In genomic region chr20:18904624-18905023, GRCh38 we compare ENCODE assay signal across 13 cellular contexts.
DNase-seq lines count a peak whose midpoint lies in the region; ATAC-seq and TF ChIP-seq lines count a peak whose summit lies in the region.
"Had no signal": no experiment of that assay in that cellular context is flagged by ENCODE, and none has a peak within 500 bp of the region (broad histone marks: within the 10 kb centered on the region; RNA-seq: fewer than 3 reads in every experiment).

No MANE protein-coding gene starts in this region.

- H3K27ac ChIP-seq in liver (ENCODE audit: low read depth in 1 of 2, low read length in 2 of 2) (no peak overlapping the region), brain microvascular endothelial cell (no peak overlapping the region)

- H3K4me3 Mint-ChIP-seq in activated naive CD8-positive, alpha-beta T cell treated with anti-CD3 and anti-CD28 coated beads for 36 hours, result no peak overlapping the region
- H3K4me3 Mint-ChIP-seq: T-helper 2 cell treated with Interferon-gamma antibody and Interleukin-4, amounts not matched to agents 5 μg/mL and 100 μg/mL, for 36 hours had no signal

- in situ Hi-C loops in GM13977 (cut with MboI; ENCODE audit: low pct_unique_long_range_greater_than_20kb, low sequenced_read_pairs, unreplicated experiment), result loop anchor here (25.0 kb wide), 1 partner anchor 267 kb away; no protein-coding TSS in a partner anchor
- in situ Hi-C loops in brain microvascular endothelial cell (cut with HindIII; ENCODE audit: low pct_ligation_motif_present, low sequenced_read_pairs), result no loop called here

- TF ChIP-seq CTCF in GM13977 (IDR thresholded peaks at IDR 0.05; ENCODE audit: extremely low read depth, insufficient read depth, missing control alignments), result peak; percentile 32
- TF ChIP-seq CTCF in liver (IDR thresholded peaks at IDR 0.05; ENCODE audit: low read depth, low read length, missing input control), result peak; percentile 25
- no peak for TF ChIP-seq CTCF in brain microvascular endothelial cell (IDR thresholded peaks at IDR 0.05; ENCODE audit: low read depth, low read length, missing control alignments)

- H3K9ac ChIP-seq in liver (ENCODE audit: low read depth in 1 of 2, low read length in 2 of 2), result no peak overlapping the region

- no peaks in the 10 kb centered on the region for H3K4me1 ChIP-seq in liver (ENCODE audit: control insufficient read depth in 4 of 4, insufficient read depth in 4 of 4, low read length in 3 of 4)

- peak; percentile 20 for DNase-seq in COR-L47 (lab: John Stamatoyannopoulos, UW)
- no peak for DNase-seq in GM13977 (ENCODE audit: low spot score)
- peak; percentile 15 for DNase-seq in SW480 (ENCODE audit: low spot score)
- no peak for DNase-seq in activated naive CD4-positive, alpha-beta T cell treated with anti-CD3 and anti-CD28 coated beads, Interleukin-2, amount 50 U/mL, for 72 hours (ENCODE audit: low spot score in 2 of 2)
- DNase-seq in brain microvascular endothelial cell, result no peak
- no peak for DNase-seq in T-helper 9 cell
- DNase-seq in activated naive CD8-positive, alpha-beta T cell treated with anti-CD3 and anti-CD28 coated beads for 36 hours, result no peak
- DNase-seq: activated gamma-delta T cell; kidney glomerular epithelial cell; NCI-H1436; stimulated activated naive CD4-positive, alpha-beta T cell had no signal

- H3K27ac Mint-ChIP-seq in activated naive CD4-positive, alpha-beta T cell treated with anti-CD3 and anti-CD28 coated beads, Interleukin-2, amount 50 U/mL, for 72 hours, result no peak overlapping the region
- H3K27ac Mint-ChIP-seq in activated naive CD8-positive, alpha-beta T cell treated with anti-CD3 and anti-CD28 coated beads for 36 hours, result no peak overlapping the region
- H3K27ac Mint-ChIP-seq: T-helper 2 cell treated with Interferon-gamma antibody and Interleukin-4, amounts not matched to agents 5 μg/mL and 100 μg/mL, for 36 hours had no signal

- H3K36me3 ChIP-seq in liver (ENCODE audit: control insufficient read depth in 4 of 4, insufficient read depth in 3 of 4, low read depth in 1 of 4, low read length in 3 of 4) (no peaks in the 10 kb centered on the region), brain microvascular endothelial cell (replicated peaks) (no peaks in the 10 kb centered on the region)

- H3K4me3 ChIP-seq in liver (ENCODE audit: low read depth in 1 of 3, low read length in 3 of 3), result no peak overlapping the region
- no peak overlapping the region for H3K4me3 ChIP-seq in brain microvascular endothelial cell (ENCODE audit: low read depth, low read length)

- H3K4me1 Mint-ChIP-seq in activated naive CD8-positive, alpha-beta T cell treated with anti-CD3 and anti-CD28 coated beads for 36 hours, result no peaks in the 10 kb centered on the region

- WGBS in liver, result 45% methylated on average over 5 of the region's 5 CpGs

- no peaks in the 10 kb centered on the region for H3K9me3 Mint-ChIP-seq in activated naive CD4-positive, alpha-beta T cell treated with anti-CD3 and anti-CD28 coated beads, Interleukin-2, amount 50 U/mL, for 72 hours
- H3K9me3 Mint-ChIP-seq in activated naive CD8-positive, alpha-beta T cell treated with anti-CD3 and anti-CD28 coated beads for 36 hours, result no peaks in the 10 kb centered on the region
- H3K9me3 Mint-ChIP-seq: T-helper 2 cell treated with Interferon-gamma antibody and Interleukin-4, amounts not matched to agents 5 μg/mL and 100 μg/mL, for 36 hours had no signal

- no peaks in the 10 kb centered on the region for H3K9me3 ChIP-seq in liver (ENCODE audit: control insufficient read depth in 4 of 4, low read length in 3 of 4)

- ATAC-seq in activated naive CD4-positive, alpha-beta T cell treated with anti-CD3 and anti-CD28 coated beads, Interleukin-2, amount 50 U/mL, for 72 hours, result no peak

- H3K36me3 Mint-ChIP-seq in activated naive CD4-positive, alpha-beta T cell treated with anti-CD3 and anti-CD28 coated beads, Interleukin-2, amount 50 U/mL, for 72 hours, result no peaks in the 10 kb centered on the region
- H3K36me3 Mint-ChIP-seq in activated naive CD8-positive, alpha-beta T cell treated with anti-CD3 and anti-CD28 coated beads for 36 hours, result no peaks in the 10 kb centered on the region

- TF ChIP-seq RAD21 in liver (IDR thresholded peaks at IDR 0.05), result peak; percentile 70

- H3K27me3 Mint-ChIP-seq in activated naive CD8-positive, alpha-beta T cell treated with anti-CD3 and anti-CD28 coated beads for 36 hours, result peaks cover 9% of the 10 kb centered on the region

- H3K27me3 ChIP-seq in liver (ENCODE audit: control insufficient read depth in 4 of 4, insufficient read depth in 4 of 4, low read length in 3 of 4) (no peaks in the 10 kb centered on the region), brain microvascular endothelial cell (replicated peaks) (no peaks in the 10 kb centered on the region)

TF ChIP-seq in liver, 16 proteins besides CTCF, POLR2A, EP300 and RAD21:
- TF ChIP-seq GABPA (IDR thresholded peaks at IDR 0.05 in 1 of 2, conservative IDR thresholded peaks at IDR 0.05 in 1 of 2), result no peak
- TF ChIP-seq MAX (IDR thresholded peaks at IDR 0.05), result no peak
- no peak for TF ChIP-seq EGR1 (IDR thresholded peaks at IDR 0.05; ENCODE audit: low read depth in 2 of 2)
- TF ChIP-seq FOXA1 (IDR thresholded peaks at IDR 0.05), result no peak
- no peak for TF ChIP-seq YY1 (IDR thresholded peaks at IDR 0.05)
- TF ChIP-seq SP1 (IDR thresholded peaks at IDR 0.05), result no peak
- no peak for TF ChIP-seq RXRA (IDR thresholded peaks at IDR 0.05)
- no peak for TF ChIP-seq ATF3 (IDR thresholded peaks at IDR 0.05)
- TF ChIP-seq TAF1 (conservative IDR thresholded peaks at IDR 0.05), result no peak
- TF ChIP-seq REST (IDR thresholded peaks at IDR 0.05), result no peak
- TF ChIP-seq NR2F2 (IDR thresholded peaks at IDR 0.05), result no peak
- no peak for TF ChIP-seq JUND (IDR thresholded peaks at IDR 0.05)
- TF ChIP-seq ZBTB33 (IDR thresholded peaks at IDR 0.05), result no peak
- TF ChIP-seq FOXA2 (IDR thresholded peaks at IDR 0.05), result no peak
- no peak for TF ChIP-seq HNF4A (conservative IDR thresholded peaks at IDR 0.05)
- TF ChIP-seq HNF4G (IDR thresholded peaks at IDR 0.05), result no peak

Comparison
In these comparisons a context has a peak if more than half of its experiments do, and no peak if none do; other contexts are left out.
1. DNase-seq: peak in COR-L47 (single experiment) and SW480 (single experiment); none in GM13977 (single experiment), activated naive CD4-positive, alpha-beta T cell treated with anti-CD3 and anti-CD28 coated beads, Interleukin-2, amount 50 U/mL, for 72 hours (0 of 2), brain microvascular endothelial cell (single experiment), T-helper 9 cell (single experiment) and activated naive CD8-positive, alpha-beta T cell treated with anti-CD3 and anti-CD28 coated beads for 36 hours (single experiment).